In genomic region chr1:208183977-208184901, GRCh38 we compare ENCODE assay signal across 8 cellular contexts. TPM values are rescaled to one million over a fixed set of nuclear protein-coding genes. Genes with fewer than 3 reads are reported as not detected.
A peak's percentile ranks its signal among the peaks of the same experiment; 100 is the strongest.
DNase-seq lines count a peak whose midpoint lies in the region; ATAC-seq and TF ChIP-seq lines count a peak whose summit lies in the region.

No MANE protein-coding gene starts in this region.

- peaks cover 20% of the 10 kb centered on the region for H3F3A ChIP-seq in SK-N-SH (replicated peaks; ENCODE audit: insufficient read depth)

- peaks cover 57% of the 10 kb centered on the region for H3K79me2 ChIP-seq in SK-N-SH (ENCODE audit: insufficient read depth)

- no peaks in the 10 kb centered on the region for H3K27me3 ChIP-seq in SK-N-SH (ENCODE audit: insufficient read depth)

- ATAC-seq in stimulated activated naive CD8-positive, alpha-beta T cell treated with anti-CD3 and anti-CD28 coated beads, Interleukin-15, amount 100 ng/mL, for 72 hours, result peak; percentile 42
- ATAC-seq in GM21423 (IDR thresholded peaks at IDR 0.05; ENCODE audit: unreplicated experiment), result no peak

- H3K4me1 Mint-ChIP-seq in glutamatergic neuron (ENCODE audit: low read depth, unreplicated experiment), result peaks cover 29% of the 10 kb centered on the region
- peaks cover 7% of the 10 kb centered on the region for H3K4me1 Mint-ChIP-seq in stimulated activated naive CD8-positive, alpha-beta T cell treated with anti-CD3 and anti-CD28 coated beads, Interleukin-15, amount 100 ng/mL, for 72 hours
- H3K4me1 Mint-ChIP-seq in activated T-helper 1 cell treated with anti-CD3 and anti-CD28 coated beads, Interleukin-12 subunit alpha, Interleukin-12 subunit beta, Interleukin-2, Interleukin-4 antibody, amounts not matched to agents 30 ng/mL and 10 ng/mL and 1 ng/mL, durations not matched to agents 14 hours and 24 hours and 36 hours (ENCODE audit: low read depth), result peaks cover 5% of the 10 kb centered on the region

- peaks cover 5% of the 10 kb centered on the region; the same call in 1 of the 2 replicates for H4K20me1 ChIP-seq in SK-N-SH (ENCODE audit: insufficient read depth)

- peaks cover 1% of the 10 kb centered on the region for H3K9me3 Mint-ChIP-seq in glutamatergic neuron (ENCODE audit: unreplicated experiment)
- no peaks in the 10 kb centered on the region for H3K9me3 Mint-ChIP-seq in stimulated activated naive CD8-positive, alpha-beta T cell treated with anti-CD3 and anti-CD28 coated beads, Interleukin-15, amount 100 ng/mL, for 72 hours
- no peaks in the 10 kb centered on the region for H3K9me3 Mint-ChIP-seq in activated T-helper 1 cell treated with anti-CD3 and anti-CD28 coated beads, Interleukin-12 subunit alpha, Interleukin-12 subunit beta, Interleukin-2, Interleukin-4 antibody, amounts not matched to agents 30 ng/mL and 10 ng/mL and 1 ng/mL, durations not matched to agents 14 hours and 24 hours and 36 hours

- peak overlapping the region; percentile 15 for H3K27ac Mint-ChIP-seq in glutamatergic neuron (ENCODE audit: unreplicated experiment)
- H3K27ac Mint-ChIP-seq in stimulated activated naive CD8-positive, alpha-beta T cell treated with anti-CD3 and anti-CD28 coated beads, Interleukin-15, amount 100 ng/mL, for 72 hours, result no peak overlapping the region
- H3K27ac Mint-ChIP-seq in activated T-helper 1 cell treated with anti-CD3 and anti-CD28 coated beads, Interleukin-12 subunit alpha, Interleukin-12 subunit beta, Interleukin-2, Interleukin-4 antibody, amounts not matched to agents 30 ng/mL and 10 ng/mL and 1 ng/mL, durations not matched to agents 14 hours and 24 hours and 36 hours, result no peak overlapping the region

- no peaks in the 10 kb centered on the region for H3K9me3 ChIP-seq in SK-N-SH

- H2AFZ ChIP-seq in SK-N-SH (ENCODE audit: low read depth), result no peak overlapping the region

- no peaks in the 10 kb centered on the region for H3K9me2 ChIP-seq in SK-N-SH

- intact Hi-C loops in activated T-helper 1 cell treated with anti-CD3 and anti-CD28 coated beads, Interleukin-12 subunit alpha, Interleukin-12 subunit beta, Interleukin-2, Interleukin-4 antibody, amounts not matched to agents 30 ng/mL and 10 ng/mL and 1 ng/mL, durations not matched to agents 14 hours and 24 hours and 36 hours (cut with micrococcal nuclease), result no loop called here

- H3K27ac ChIP-seq in SK-N-SH (ENCODE audit: low read depth in 2 of 2, low read length in 1 of 2), result peak overlapping the region; percentile 48 to 79; a peak in 3 of 4 replicates

- no peak for TF ChIP-seq CTCF in SK-N-SH (IDR thresholded peaks at IDR 0.05)
- no peak for TF ChIP-seq CTCF in glutamatergic neuron (IDR thresholded peaks at IDR 0.05; ENCODE audit: partially characterized antibody, unreplicated experiment)

- POLR2A ChIA-PET in SK-N-SH (lab: Yijun Ruan, JAX), result no interaction called here

- H3K27me3 Mint-ChIP-seq in glutamatergic neuron (ENCODE audit: unreplicated experiment), result no peaks in the 10 kb centered on the region
- H3K27me3 Mint-ChIP-seq in stimulated activated naive CD8-positive, alpha-beta T cell treated with anti-CD3 and anti-CD28 coated beads, Interleukin-15, amount 100 ng/mL, for 72 hours, result no peaks in the 10 kb centered on the region
- H3K27me3 Mint-ChIP-seq in activated T-helper 1 cell treated with anti-CD3 and anti-CD28 coated beads, Interleukin-12 subunit alpha, Interleukin-12 subunit beta, Interleukin-2, Interleukin-4 antibody, amounts not matched to agents 30 ng/mL and 10 ng/mL and 1 ng/mL, durations not matched to agents 14 hours and 24 hours and 36 hours (ENCODE audit: insufficient read depth), result peaks cover 7% of the 10 kb centered on the region

- no peak overlapping the region for H3K4me3 ChIP-seq in SK-N-SH (ENCODE audit: low read depth in 2 of 2, low read length in 1 of 2)

- TF ChIP-seq RAD21 in SK-N-SH (IDR thresholded peaks at IDR 0.05; ENCODE audit: low read length), result no peak

- peaks cover 0 to 6% of the 10 kb centered on the region in 2 experiments for H3K36me3 ChIP-seq in SK-N-SH (replicated peaks in 1 of 2; ENCODE audit: control insufficient read depth in 1 of 2, insufficient read depth in 2 of 2, low read length in 1 of 2)

- CTCF ChIA-PET in SK-N-SH (lab: Yijun Ruan, JAX), result interaction anchor here (0.8 to 3.2 kb wide), 5 partner anchors 10 to 162 kb away, joined by 3 to 12 read pairs (median 4); no protein-coding TSS in a partner anchor

- 66% methylated on average over 8 of the region's 8 CpGs for WGBS in SK-N-SH (ENCODE audit: low lambda C conversion rate)

- H3K36me3 Mint-ChIP-seq in glutamatergic neuron (ENCODE audit: unreplicated experiment), result no peaks in the 10 kb centered on the region
- no peaks in the 10 kb centered on the region for H3K36me3 Mint-ChIP-seq in activated T-helper 1 cell treated with anti-CD3 and anti-CD28 coated beads, Interleukin-12 subunit alpha, Interleukin-12 subunit beta, Interleukin-2, Interleukin-4 antibody, amounts not matched to agents 30 ng/mL and 10 ng/mL and 1 ng/mL, durations not matched to agents 14 hours and 24 hours and 36 hours (ENCODE audit: low read depth)

- H3K4me3 Mint-ChIP-seq in glutamatergic neuron (ENCODE audit: unreplicated experiment), result no peak overlapping the region
- no peak overlapping the region for H3K4me3 Mint-ChIP-seq in stimulated activated naive CD8-positive, alpha-beta T cell treated with anti-CD3 and anti-CD28 coated beads, Interleukin-15, amount 100 ng/mL, for 72 hours
- no peak overlapping the region for H3K4me3 Mint-ChIP-seq in activated T-helper 1 cell treated with anti-CD3 and anti-CD28 coated beads, Interleukin-12 subunit alpha, Interleukin-12 subunit beta, Interleukin-2, Interleukin-4 antibody, amounts not matched to agents 30 ng/mL and 10 ng/mL and 1 ng/mL, durations not matched to agents 14 hours and 24 hours and 36 hours

- H3K4me2 ChIP-seq in SK-N-SH, result peak overlapping the region; percentile 65

- no peak for TF ChIP-seq EP300 in SK-N-SH (IDR thresholded peaks at IDR 0.05; ENCODE audit: borderline replicate concordance in 1 of 2, low read depth in 1 of 2, low read length in 1 of 2)

- H3K4me1 ChIP-seq in SK-N-SH (ENCODE audit: control insufficient read depth in 1 of 2, insufficient read depth in 2 of 2, low read depth in 1 of 2, low read length in 1 of 2), result peaks cover 23 to 36% of the 10 kb centered on the region in 2 experiments

- peak in 74 of 76 experiments; percentile 19 to 91 (median 70) for DNase-seq in HUDEP-2 (lab: John Stamatoyannopoulos, UW; ENCODE audit: unreplicated experiment in 76 of 76)
- DNase-seq in SK-N-SH, result no peak
- no peak for DNase-seq in glutamatergic neuron
- no peak for DNase-seq in stimulated activated naive CD8-positive, alpha-beta T cell treated with anti-CD3 and anti-CD28 coated beads, Interleukin-15, amount 100 ng/mL, for 72 hours
- no peak for DNase-seq in T-helper 9 cell
- no peak for DNase-seq in activated T-helper 1 cell treated with anti-CD3 and anti-CD28 coated beads, Interleukin-12 subunit alpha, Interleukin-12 subunit beta, Interleukin-2, Interleukin-4 antibody, amounts not matched to agents 30 ng/mL and 10 ng/mL and 1 ng/mL, durations not matched to agents 14 hours and 24 hours and 36 hours (ENCODE audit: low spot score)
- DNase-seq in GDM1 (lab: John Stamatoyannopoulos, UW), result no peak

- H3K9ac ChIP-seq in SK-N-SH, result peak overlapping the region; percentile 45; the same call in 1 of the 2 replicates

TF ChIP-seq in SK-N-SH, 30 proteins besides CTCF, POLR2A, EP300 and RAD21:
- TF ChIP-seq TCF12 (IDR thresholded peaks at IDR 0.05) (peak; percentile 68), FOSL2 (IDR thresholded peaks at IDR 0.05; ENCODE audit: borderline replicate concordance, low read depth) (peak; percentile 28; the same call in 1 of the 2 replicates), JUND (IDR thresholded peaks at IDR 0.05) (peak; percentile 41), NFIC (IDR thresholded peaks at IDR 0.05; ENCODE audit: borderline replicate concordance) (peak; percentile 20; the same call in 1 of the 2 replicates), MXI1 (IDR thresholded peaks at IDR 0.05; ENCODE audit: low read depth, low read length) (no peak), MEF2A (IDR thresholded peaks at IDR 0.05; ENCODE audit: borderline replicate concordance, low read depth) (0 out of 2 replicates have a peak, but pooled peaks have one; percentile 6), IRF3 (IDR thresholded peaks at IDR 0.05; ENCODE audit: low read depth, low read length) (no peak)
- TF ChIP-seq, protein P1, sequence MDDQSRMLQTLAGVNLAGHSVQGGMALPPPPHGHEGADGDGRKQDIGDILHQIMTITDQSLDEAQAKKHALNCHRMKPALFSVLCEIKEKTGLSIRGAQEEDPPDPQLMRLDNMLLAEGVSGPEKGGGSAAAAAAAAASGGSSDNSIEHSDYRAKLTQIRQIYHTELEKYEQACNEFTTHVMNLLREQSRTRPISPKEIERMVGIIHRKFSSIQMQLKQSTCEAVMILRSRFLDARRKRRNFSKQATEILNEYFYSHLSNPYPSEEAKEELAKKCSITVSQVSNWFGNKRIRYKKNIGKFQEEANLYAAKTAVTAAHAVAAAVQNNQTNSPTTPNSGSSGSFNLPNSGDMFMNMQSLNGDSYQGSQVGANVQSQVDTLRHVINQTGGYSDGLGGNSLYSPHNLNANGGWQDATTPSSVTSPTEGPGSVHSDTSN (IDR thresholded peaks at IDR 0.05), result peak; percentile 91

RNA-seq across cellular contexts. Expression of gene PLXNA2, which starts 59.9 kb away (rescaled TPM):
- polyA plus RNA-seq in SK-N-SH (2012; rRNA removed), result 7.3 and 8.5 TPM in 2 replicates
- 3.9 and 6.2 TPM in 2 replicates for polyA plus RNA-seq in SK-N-SH (2012; cell fraction: cytosol; rRNA removed)
- polyA plus RNA-seq in SK-N-SH (2012; cell fraction: nucleus; rRNA removed), result 31.0 and 36.0 TPM in 2 replicates
- total RNA-seq in glutamatergic neuron (ENCODE audit: unreplicated experiment), result 66.0 TPM
- total RNA-seq in activated T-helper 1 cell treated with anti-CD3 and anti-CD28 coated beads, Interleukin-12 subunit alpha, Interleukin-12 subunit beta, Interleukin-2, Interleukin-4 antibody, amounts not matched to agents 30 ng/mL and 10 ng/mL and 1 ng/mL, durations not matched to agents 14 hours and 24 hours and 36 hours, result 0.02 and 0.08 TPM in 2 replicates

Comparison
In these comparisons a context has a peak if more than half of its experiments do, and no peak if none do; other contexts are left out.
1. DNase-seq: peak in HUDEP-2 (74 of 76); none in SK-N-SH (single experiment), glutamatergic neuron (single experiment), stimulated activated naive CD8-positive, alpha-beta T cell treated with anti-CD3 and anti-CD28 coated beads, Interleukin-15, amount 100 ng/mL, for 72 hours (0 of 2), T-helper 9 cell (single experiment), activated T-helper 1 cell treated with anti-CD3 and anti-CD28 coated beads, Interleukin-12 subunit alpha, Interleukin-12 subunit beta, Interleukin-2, Interleukin-4 antibody, amounts not matched to agents 30 ng/mL and 10 ng/mL and 1 ng/mL, durations not matched to agents 14 hours and 24 hours and 36 hours (single experiment) and GDM1 (single experiment).
2. RNA of gene PLXNA2, which starts 59.9 kb away (total RNA-seq): 66.0 TPM in glutamatergic neuron (single experiment); 0.02 to 0.08 TPM in activated T-helper 1 cell treated with anti-CD3 and anti-CD28 coated beads, Interleukin-12 subunit alpha, Interleukin-12 subunit beta, Interleukin-2, Interleukin-4 antibody, amounts not matched to agents 30 ng/mL and 10 ng/mL and 1 ng/mL, durations not matched to agents 14 hours and 24 hours and 36 hours; every median in the first group is over 10 times any median in the second.